Comparison of ENCODE assay signal across 16 cellular contexts in the genomic region with DNA sequence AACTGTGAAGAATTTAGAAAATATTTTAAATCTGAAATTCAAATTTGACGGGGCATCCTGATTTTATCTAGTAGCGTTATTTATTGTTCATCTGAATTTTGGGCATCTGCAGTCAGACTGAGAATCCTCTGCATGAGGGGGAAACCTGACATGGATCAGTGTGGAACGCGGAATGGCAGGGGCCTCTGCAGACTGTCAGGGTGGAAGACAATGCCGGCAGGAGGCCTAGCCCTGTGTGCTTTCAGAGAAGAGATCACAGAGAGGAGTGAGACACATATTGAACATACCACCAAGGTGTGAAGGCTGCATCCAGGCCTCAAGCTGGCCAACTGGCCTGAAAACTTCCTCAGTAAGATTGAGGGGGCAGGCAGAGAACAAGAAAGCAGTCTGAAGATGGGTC.
DNase-seq lines count a peak whose midpoint lies in the region; ATAC-seq and TF ChIP-seq lines count a peak whose summit lies in the region.
"Had no signal": no experiment of that assay in that cellular context is flagged by ENCODE, and none has a peak within 500 bp of the region (broad histone marks: within the 10 kb centered on the region; RNA-seq: fewer than 3 reads in every experiment).

No MANE protein-coding gene starts in this region.

- H3K27ac ChIP-seq in neural progenitor cell, result no peak overlapping the region
- no peak overlapping the region for H3K27ac ChIP-seq in effector memory CD4-positive, alpha-beta T cell (ENCODE audit: insufficient read depth, low read length, poor library complexity, severe bottlenecking)
- H3K27ac ChIP-seq: 22Rv1, BLaER1, GM23248 had no signal

- H3K27me3 Mint-ChIP-seq in WTC11 (ENCODE audit: low read depth) (no peaks in the 10 kb centered on the region), neural progenitor cell (ENCODE audit: insufficient read depth, low read depth) (no peaks in the 10 kb centered on the region)
- H3K27me3 Mint-ChIP-seq: CD8-positive, alpha-beta memory T cell had no signal

- POLR2A ChIA-PET in WTC11 (lab: Charles Lee), result no interaction called here

- H2AFZ ChIP-seq in neural progenitor cell (replicated peaks), result peak overlapping the region; percentile 90
- H2AFZ ChIP-seq: GM23248 had no signal

- no peaks in the 10 kb centered on the region for H3F3A ChIP-seq in neural progenitor cell (ENCODE audit: low read depth)

- peak; percentile 53 for ATAC-seq in WTC11
- ATAC-seq in GM18505 (IDR thresholded peaks at IDR 0.05; ENCODE audit: unreplicated experiment), result no peak

- H3K4me3 Mint-ChIP-seq in WTC11, result no peak overlapping the region
- H3K4me3 Mint-ChIP-seq in neural progenitor cell, result no peak overlapping the region
- H3K4me3 Mint-ChIP-seq: CD8-positive, alpha-beta memory T cell had no signal

- H3K4me2 ChIP-seq in neural progenitor cell, result no peak overlapping the region
- H3K4me2 ChIP-seq: BLaER1 had no signal

- H3K79me2 ChIP-seq in neural progenitor cell (ENCODE audit: low read depth), result no peaks in the 10 kb centered on the region

- H3K9me3 Mint-ChIP-seq in WTC11, result peaks cover 7% of the 10 kb centered on the region; the same call in 1 of the 2 replicates
- H3K9me3 Mint-ChIP-seq in neural progenitor cell, result no peaks in the 10 kb centered on the region

- TF ChIP-seq POLR2A in GM18505 (IDR thresholded peaks at IDR 0.05; ENCODE audit: borderline replicate concordance, extremely low read depth, insufficient read depth, insufficient read length), result no peak

- H3K4me1 Mint-ChIP-seq in WTC11 (peaks cover 11% of the 10 kb centered on the region), neural progenitor cell (peaks cover 3% of the 10 kb centered on the region)
- H3K4me1 Mint-ChIP-seq: CD8-positive, alpha-beta memory T cell had no signal

- no peaks in the 10 kb centered on the region for H4K20me1 ChIP-seq in neural progenitor cell (ENCODE audit: low read depth)
- H4K20me1 ChIP-seq: BLaER1 had no signal

- DNase-seq in NCI-H82 (lab: John Stamatoyannopoulos, UW), result peak; percentile 1
- no peak for DNase-seq in NCI-H82 treated with DMSO at 0.1 percent for 48 hours (lab: John Stamatoyannopoulos, UW; ENCODE audit: unreplicated experiment)
- peak; percentile 14 for DNase-seq in WTC11 (ENCODE audit: low spot score)
- DNase-seq in iPS-NIHi11 (ENCODE audit: low spot score), result peak; percentile 19
- peak; percentile 33 for DNase-seq in neural progenitor cell (ENCODE audit: low spot score)
- no peak for DNase-seq in NCI-H69 (lab: John Stamatoyannopoulos, UW)
- DNase-seq in effector memory CD4-positive, alpha-beta T cell, result no peak
- DNase-seq: Caco-2; CD8-positive, alpha-beta memory T cell; DND-41; GF-D8; GM23248 had no signal

- no peaks in the 10 kb centered on the region for H3K9me3 ChIP-seq in neural progenitor cell (ENCODE audit: low read depth)
- H3K9me3 ChIP-seq in effector memory CD4-positive, alpha-beta T cell (ENCODE audit: control insufficient read depth, low read length), result no peaks in the 10 kb centered on the region
- H3K9me3 ChIP-seq: BLaER1, Caco-2, HAP-1 had no signal

- H3K27me3 ChIP-seq in neural progenitor cell, result no peaks in the 10 kb centered on the region
- no peaks in the 10 kb centered on the region for H3K27me3 ChIP-seq in effector memory CD4-positive, alpha-beta T cell (replicated peaks; ENCODE audit: control insufficient read depth, insufficient read depth, low read length, poor library complexity, severe bottlenecking)
- H3K27me3 ChIP-seq: BLaER1 had no signal

- H3K36me3 ChIP-seq in neural progenitor cell, result no peaks in the 10 kb centered on the region
- H3K36me3 ChIP-seq in effector memory CD4-positive, alpha-beta T cell (ENCODE audit: control insufficient read depth, insufficient read depth, low read length), result no peaks in the 10 kb centered on the region
- H3K36me3 ChIP-seq: BLaER1, HAP-1 had no signal

- peaks cover 6% of the 10 kb centered on the region for H3K4me1 ChIP-seq in neural progenitor cell
- H3K4me1 ChIP-seq in effector memory CD4-positive, alpha-beta T cell (ENCODE audit: control insufficient read depth, insufficient read depth, low read length, poor library complexity, severe bottlenecking), result no peaks in the 10 kb centered on the region
- H3K4me1 ChIP-seq: Caco-2, HAP-1 had no signal

- H3K9ac ChIP-seq in neural progenitor cell, result no peak overlapping the region
- H3K9ac ChIP-seq: BLaER1, GM23248 had no signal

- H3K27ac Mint-ChIP-seq in WTC11 (no peak overlapping the region), neural progenitor cell (no peak overlapping the region)
- H3K27ac Mint-ChIP-seq: CD8-positive, alpha-beta memory T cell had no signal

- H3K4me3 ChIP-seq in neural progenitor cell, result no peak overlapping the region
- no peak overlapping the region for H3K4me3 ChIP-seq in effector memory CD4-positive, alpha-beta T cell (ENCODE audit: insufficient read depth, low read depth, low read length, poor library complexity, severe bottlenecking)
- H3K4me3 ChIP-seq: BLaER1, GM23248, HAP-1 had no signal

- TF ChIP-seq CTCF in WTC11 (IDR thresholded peaks at IDR 0.05) (no peak), neural progenitor cell (IDR thresholded peaks at IDR 0.05) (no peak)

- CTCF ChIA-PET in WTC11 (lab: Charles Lee), result no interaction called here

- H3K36me3 Mint-ChIP-seq in WTC11 (no peaks in the 10 kb centered on the region), neural progenitor cell (no peaks in the 10 kb centered on the region)
- H3K36me3 Mint-ChIP-seq: CD8-positive, alpha-beta memory T cell had no signal

TF ChIP-seq in WTC11, 78 proteins besides CTCF, POLR2A, EP300 and RAD21:
- no peak for TF ChIP-seq ZNF396 (CRISPR knock-in tag; IDR thresholded peaks at IDR 0.05; ENCODE audit: borderline replicate concordance)
- TF ChIP-seq, protein P1, sequence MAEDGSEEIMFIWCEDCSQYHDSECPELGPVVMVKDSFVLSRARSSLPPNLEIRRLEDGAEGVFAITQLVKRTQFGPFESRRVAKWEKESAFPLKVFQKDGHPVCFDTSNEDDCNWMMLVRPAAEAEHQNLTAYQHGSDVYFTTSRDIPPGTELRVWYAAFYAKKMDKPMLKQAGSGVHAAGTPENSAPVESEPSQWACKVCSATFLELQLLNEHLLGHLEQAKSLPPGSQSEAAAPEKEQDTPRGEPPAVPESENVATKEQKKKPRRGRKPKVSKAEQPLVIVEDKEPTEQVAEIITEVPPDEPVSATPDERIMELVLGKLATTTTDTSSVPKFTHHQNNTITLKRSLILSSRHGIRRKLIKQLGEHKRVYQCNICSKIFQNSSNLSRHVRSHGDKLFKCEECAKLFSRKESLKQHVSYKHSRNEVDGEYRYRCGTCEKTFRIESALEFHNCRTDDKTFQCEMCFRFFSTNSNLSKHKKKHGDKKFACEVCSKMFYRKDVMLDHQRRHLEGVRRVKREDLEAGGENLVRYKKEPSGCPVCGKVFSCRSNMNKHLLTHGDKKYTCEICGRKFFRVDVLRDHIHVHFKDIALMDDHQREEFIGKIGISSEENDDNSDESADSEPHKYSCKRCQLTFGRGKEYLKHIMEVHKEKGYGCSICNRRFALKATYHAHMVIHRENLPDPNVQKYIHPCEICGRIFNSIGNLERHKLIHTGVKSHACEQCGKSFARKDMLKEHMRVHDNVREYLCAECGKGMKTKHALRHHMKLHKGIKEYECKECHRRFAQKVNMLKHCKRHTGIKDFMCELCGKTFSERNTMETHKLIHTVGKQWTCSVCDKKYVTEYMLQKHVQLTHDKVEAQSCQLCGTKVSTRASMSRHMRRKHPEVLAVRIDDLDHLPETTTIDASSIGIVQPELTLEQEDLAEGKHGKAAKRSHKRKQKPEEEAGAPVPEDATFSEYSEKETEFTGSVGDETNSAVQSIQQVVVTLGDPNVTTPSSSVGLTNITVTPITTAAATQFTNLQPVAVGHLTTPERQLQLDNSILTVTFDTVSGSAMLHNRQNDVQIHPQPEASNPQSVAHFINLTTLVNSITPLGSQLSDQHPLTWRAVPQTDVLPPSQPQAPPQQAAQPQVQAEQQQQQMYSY (CRISPR knock-in tag; IDR thresholded peaks at IDR 0.05), result peak; percentile 89
- no peak for TF ChIP-seq ATF6 (CRISPR knock-in tag; IDR thresholded peaks at IDR 0.05)
- TF ChIP-seq GTF2I (CRISPR knock-in tag; conservative IDR thresholded peaks at IDR 0.05), result no peak

Comparison
In these comparisons a context has a peak if more than half of its experiments do, and no peak if none do; other contexts are left out.
1. DNase-seq: peak in NCI-H82 (single experiment), WTC11 (single experiment), iPS-NIHi11 (single experiment) and neural progenitor cell (single experiment); none in NCI-H82 treated with DMSO at 0.1 percent for 48 hours (single experiment), NCI-H69 (single experiment) and effector memory CD4-positive, alpha-beta T cell (0 of 3).